Comparison of ENCODE assay signal across 1 cellular context in the genomic region with DNA sequence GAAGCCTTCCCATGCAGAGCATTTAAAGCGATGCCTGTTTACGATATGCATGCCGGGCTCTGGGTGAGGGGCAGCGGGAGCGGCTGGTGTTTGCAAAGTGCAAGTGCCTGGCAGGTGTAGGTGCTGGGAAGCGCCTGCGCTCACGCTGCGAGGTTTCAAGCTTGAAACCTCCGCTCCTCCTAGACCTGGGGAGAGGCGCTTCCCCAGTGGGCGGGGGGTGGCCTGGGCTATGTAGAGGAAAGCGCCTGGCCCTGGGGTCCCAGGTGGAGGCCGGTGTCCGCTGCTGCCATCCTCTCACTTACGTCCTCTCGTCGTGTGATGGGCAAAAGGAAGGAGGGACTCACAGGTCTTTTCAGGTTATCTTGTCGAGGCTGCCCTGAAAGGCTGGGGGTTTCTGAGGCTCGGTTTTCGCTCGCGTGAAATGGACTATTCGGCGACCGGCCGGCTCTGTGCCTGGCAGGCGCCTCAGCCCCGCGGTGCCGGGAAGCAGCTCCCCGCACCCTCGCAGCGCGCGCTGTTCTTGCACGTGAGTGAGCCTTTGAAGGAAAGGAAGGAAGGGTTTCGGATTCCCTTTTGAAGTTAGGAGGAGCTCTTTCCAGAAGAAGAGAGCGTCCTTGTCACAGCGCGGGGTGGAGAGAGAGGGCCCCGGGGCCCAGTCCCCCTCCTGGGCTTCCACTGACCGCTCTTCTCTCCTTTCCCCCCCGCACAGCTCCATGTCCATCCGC.
TF ChIP-seq lines count a peak whose summit lies in the region.

No MANE protein-coding gene starts in this region.

TF ChIP-seq in H1, 55 proteins besides CTCF, POLR2A, EP300 and RAD21:
- no peak for TF ChIP-seq RNF2 (IDR thresholded peaks at IDR 0.05; ENCODE audit: borderline replicate concordance, low read depth, low read length, missing control alignments, poor library complexity, severe bottlenecking)
- TF ChIP-seq SRF (IDR thresholded peaks at IDR 0.05; ENCODE audit: low read depth, low read length) = no peak
- no peak for TF ChIP-seq GABPA (IDR thresholded peaks at IDR 0.05; ENCODE audit: borderline replicate concordance, insufficient read depth, low read length)
- TF ChIP-seq E2F6 (IDR thresholded peaks at IDR 0.05) = peak; percentile 95
- TF ChIP-seq YY1 (IDR thresholded peaks at IDR 0.05; ENCODE audit: low read depth, low read length) = no peak
- no peak for TF ChIP-seq SP1 (IDR thresholded peaks at IDR 0.05; ENCODE audit: low read depth, low read length)
- no peak for TF ChIP-seq SP4 (IDR thresholded peaks at IDR 0.05; ENCODE audit: low read length)
- TF ChIP-seq BACH1 (IDR thresholded peaks at IDR 0.05; ENCODE audit: low read length) = no peak
- TF ChIP-seq MAFK (IDR thresholded peaks at IDR 0.05; ENCODE audit: low read depth, low read length) = no peak
- TF ChIP-seq EZH2 (IDR thresholded peaks at IDR 0.05; ENCODE audit: low read depth, low read length, severe bottlenecking) = no peak
- no peak for TF ChIP-seq SUZ12 (IDR thresholded peaks at IDR 0.05; ENCODE audit: low read length)
- TF ChIP-seq NANOG (IDR thresholded peaks at IDR 0.05; ENCODE audit: insufficient read depth, low read depth, low read length, poor library complexity, severe bottlenecking) = no peak
- TF ChIP-seq RFX5 (IDR thresholded peaks at IDR 0.05; ENCODE audit: borderline replicate concordance, low read depth, low read length) = no peak
- peak; percentile 59 for TF ChIP-seq ASH2L (IDR thresholded peaks at IDR 0.05; ENCODE audit: low read length)
- no peak for TF ChIP-seq KDM5A (IDR thresholded peaks at IDR 0.05; ENCODE audit: low read length)
- no peak for TF ChIP-seq CBX5 (IDR thresholded peaks at IDR 0.05; ENCODE audit: low read depth, low read length)
- no peak for TF ChIP-seq RBBP5 (IDR thresholded peaks at IDR 0.05; ENCODE audit: borderline replicate concordance, low read depth, low read length)
- no peak for TF ChIP-seq POU5F1 (IDR thresholded peaks at IDR 0.05; ENCODE audit: low read depth, low read length)
- TF ChIP-seq, protein P1, sequence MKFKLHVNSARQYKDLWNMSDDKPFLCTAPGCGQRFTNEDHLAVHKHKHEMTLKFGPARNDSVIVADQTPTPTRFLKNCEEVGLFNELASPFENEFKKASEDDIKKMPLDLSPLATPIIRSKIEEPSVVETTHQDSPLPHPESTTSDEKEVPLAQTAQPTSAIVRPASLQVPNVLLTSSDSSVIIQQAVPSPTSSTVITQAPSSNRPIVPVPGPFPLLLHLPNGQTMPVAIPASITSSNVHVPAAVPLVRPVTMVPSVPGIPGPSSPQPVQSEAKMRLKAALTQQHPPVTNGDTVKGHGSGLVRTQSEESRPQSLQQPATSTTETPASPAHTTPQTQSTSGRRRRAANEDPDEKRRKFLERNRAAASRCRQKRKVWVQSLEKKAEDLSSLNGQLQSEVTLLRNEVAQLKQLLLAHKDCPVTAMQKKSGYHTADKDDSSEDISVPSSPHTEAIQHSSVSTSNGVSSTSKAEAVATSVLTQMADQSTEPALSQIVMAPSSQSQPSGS (IDR thresholded peaks at IDR 0.05; ENCODE audit: low read length) = no peak
- no peak for TF ChIP-seq SAP30 (IDR thresholded peaks at IDR 0.05; ENCODE audit: insufficient read depth, insufficient replicate concordance, low read length)
- no peak for TF ChIP-seq HDAC6 (IDR thresholded peaks at IDR 0.05; ENCODE audit: low read depth, low read length)
- TF ChIP-seq PHF8 (conservative IDR thresholded peaks at IDR 0.05; ENCODE audit: low read depth, low read length) = no peak
- no peak for TF ChIP-seq BRCA1 (IDR thresholded peaks at IDR 0.05; ENCODE audit: low read depth, low read length)
- TF ChIP-seq TCF12 (IDR thresholded peaks at IDR 0.05; ENCODE audit: low read depth, low read length) = no peak
- no peak for TF ChIP-seq ATF3 (IDR thresholded peaks at IDR 0.05; ENCODE audit: insufficient read depth, low read depth, low read length)
- TF ChIP-seq TBP (IDR thresholded peaks at IDR 0.05; ENCODE audit: low read depth, low read length) = no peak
- peak; percentile 89 for TF ChIP-seq MAX (IDR thresholded peaks at IDR 0.05)
- peak; percentile 27 for TF ChIP-seq KDM4A (IDR thresholded peaks at IDR 0.05; ENCODE audit: low read depth, low read length, severe bottlenecking)
- TF ChIP-seq CHD2 (IDR thresholded peaks at IDR 0.05; ENCODE audit: low read length) = no peak
- no peak for TF ChIP-seq SP2 (IDR thresholded peaks at IDR 0.05; ENCODE audit: low read length)
- TF ChIP-seq TAF7 (optimal IDR thresholded peaks at IDR 0.05; ENCODE audit: borderline replicate concordance, low read depth, low read length) = no peak
